Comparison of ENCODE assay signal across 26 cellular contexts in the genomic region with DNA sequence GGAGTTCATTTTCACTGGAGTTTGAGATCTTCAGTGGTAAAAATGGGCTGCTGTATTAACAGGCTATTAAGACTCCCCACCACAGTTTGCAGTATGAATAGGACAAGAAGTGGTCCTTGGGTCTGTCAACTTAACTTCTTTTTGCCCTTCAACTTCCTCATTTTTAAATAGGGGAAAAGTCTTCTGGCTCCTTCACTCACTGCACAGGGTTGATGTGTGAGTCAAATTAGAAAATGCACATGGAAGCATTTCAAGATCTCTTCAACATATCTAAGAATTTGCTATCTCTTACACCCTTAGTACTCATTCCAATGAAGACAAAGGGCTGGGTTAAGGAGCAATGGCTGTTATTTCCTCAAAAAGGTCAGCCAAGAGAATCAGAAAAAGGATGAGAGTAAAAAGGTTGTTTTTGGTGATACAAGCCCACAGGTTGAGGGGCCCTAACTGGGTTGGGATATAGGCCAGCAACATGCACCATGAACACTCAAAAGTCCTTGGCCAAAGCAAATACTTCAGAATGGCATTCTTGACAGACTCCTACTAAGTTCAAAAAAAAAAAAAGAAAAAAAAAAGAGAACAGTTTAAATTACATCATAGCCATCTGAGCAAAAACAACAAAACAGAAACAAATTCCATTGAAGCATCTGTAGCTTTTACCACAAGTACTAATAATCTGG. TPM values are rescaled to one million over a fixed set of nuclear protein-coding genes. Genes with fewer than 3 reads are reported as not detected.
DNase-seq lines count a peak whose midpoint lies in the region; ATAC-seq and TF ChIP-seq lines count a peak whose summit lies in the region.
"Had no signal": no experiment of that assay in that cellular context is flagged by ENCODE, and none has a peak within 500 bp of the region (broad histone marks: within the 10 kb centered on the region; RNA-seq: fewer than 3 reads in every experiment).

No MANE protein-coding gene starts in this region.

- peaks cover 3% of the 10 kb centered on the region for H3K9me3 Mint-ChIP-seq in activated CD8-positive, alpha-beta memory T cell treated with anti-CD3 and anti-CD28 coated beads, Interleukin-2, amount 10 ng/mL, durations not matched to agents 7 days and 5 days (ENCODE audit: low read depth)
- H3K9me3 Mint-ChIP-seq in GM23338: no peaks in the 10 kb centered on the region

- no peak overlapping the region for H3K4me3 Mint-ChIP-seq in activated CD8-positive, alpha-beta memory T cell treated with anti-CD3 and anti-CD28 coated beads, Interleukin-2, amount 10 ng/mL, durations not matched to agents 7 days and 5 days
- H3K4me3 Mint-ChIP-seq in GM23338: no peak overlapping the region
- H3K4me3 Mint-ChIP-seq: activated CD8-positive, alpha-beta T cell treated with anti-CD3 and anti-CD28 coated beads for 36 hours; endodermal cell; naive thymus-derived CD4-positive, alpha-beta T cell had no signal

- no peaks in the 10 kb centered on the region for H3F3A ChIP-seq in GM23338 (replicated peaks; ENCODE audit: low read depth)

- no peaks in the 10 kb centered on the region for H3K9me2 ChIP-seq in GM23338 (ENCODE audit: insufficient read depth)

- DNase-seq in NCI-H226 (peak; percentile 20), fibroblast of lung (ENCODE audit: low read depth in 2 of 2) (peak in 1 of 2 donors; percentile 51), sciatic nerve (ENCODE audit: low spot score) (no peak), NCI-H526 treated with DMSO at 0.1 percent for 48 hours (lab: John Stamatoyannopoulos, UW) (no peak), GM23338 (ENCODE audit: low spot score) (no peak)
- DNase-seq in activated CD8-positive, alpha-beta memory T cell treated with anti-CD3 and anti-CD28 coated beads, Interleukin-2, amount 10 ng/mL, durations not matched to agents 7 days and 5 days: no peak
- DNase-seq: activated CD8-positive, alpha-beta T cell treated with anti-CD3 and anti-CD28 coated beads for 36 hours; activated effector memory CD4-positive, alpha-beta T cell treated with anti-CD3 and anti-CD28 coated beads, Interleukin-2, amount 50 U/mL, for 16 hours; activated T-cell treated with anti-CD3 and anti-CD28 coated beads for 4 hours; Caco-2; cortex of kidney; endodermal cell; heart left ventricle; left colon; naive thymus-derived CD4-positive, alpha-beta T cell; NCI-H1048; NCI-H187; NCI-H748 treated with DMSO at 0.1 percent for 48 hours; occipital lobe; stimulated activated CD4-positive, alpha-beta T cell treated with anti-CD3 and anti-CD28 coated beads, Interleukin-1b, Interleukin-23, amount 100 ng/mL, for 48 hours; uterus had no signal

- H3K4me2 ChIP-seq in fibroblast of lung (ENCODE audit: extremely low read depth, insufficient read depth, low read length) (peak overlapping the region; percentile 25), GM23338 (no peak overlapping the region)
- H3K4me2 ChIP-seq: BLaER1 had no signal

- no peak overlapping the region for H3K27ac ChIP-seq in fibroblast of lung (ENCODE audit: insufficient read depth, low read length)
- H3K27ac ChIP-seq in GM23338 (ENCODE audit: low read depth): no peak overlapping the region
- H3K27ac ChIP-seq: BLaER1, breast epithelium, skin epidermis, uterus had no signal

- no peaks in the 10 kb centered on the region for H3K4me1 Mint-ChIP-seq in activated CD8-positive, alpha-beta memory T cell treated with anti-CD3 and anti-CD28 coated beads, Interleukin-2, amount 10 ng/mL, durations not matched to agents 7 days and 5 days
- peaks cover 3% of the 10 kb centered on the region; the same call in 2 of the 3 replicates for H3K4me1 Mint-ChIP-seq in GM23338
- H3K4me1 Mint-ChIP-seq: endodermal cell; naive thymus-derived CD4-positive, alpha-beta T cell had no signal

- no peaks in the 10 kb centered on the region for H3K9me3 ChIP-seq in fibroblast of lung (ENCODE audit: control insufficient read depth, insufficient read depth, low read depth, low read length)
- H3K9me3 ChIP-seq: breast epithelium, Caco-2, uterus had no signal

- peaks cover 11% of the 10 kb centered on the region for H4K20me1 ChIP-seq in fibroblast of lung (ENCODE audit: control insufficient read depth, extremely low read depth, insufficient read depth, low read length)
- no peaks in the 10 kb centered on the region for H4K20me1 ChIP-seq in GM23338 (replicated peaks; ENCODE audit: insufficient read depth)
- H4K20me1 ChIP-seq: BLaER1 had no signal

- H3K36me3 ChIP-seq in fibroblast of lung (ENCODE audit: control insufficient read depth, insufficient read depth, low read length) (peaks cover 3% of the 10 kb centered on the region), GM23338 (ENCODE audit: insufficient read depth) (no peaks in the 10 kb centered on the region)
- H3K36me3 ChIP-seq: BLaER1, breast epithelium, heart left ventricle, uterus had no signal

- peak overlapping the region in 1 of 4 experiments; percentile 17 for H3K4me3 ChIP-seq in fibroblast of lung (replicated peaks in 1 of 4; ENCODE audit: control extremely low read depth in 1 of 4, insufficient read depth in 1 of 4, low read depth in 3 of 4, low read length in 4 of 4)
- H3K4me3 ChIP-seq in GM23338: no peak overlapping the region
- H3K4me3 ChIP-seq: BLaER1, breast epithelium, heart left ventricle, skin epidermis, uterus had no signal

- no peak overlapping the region for H3K27ac Mint-ChIP-seq in activated CD8-positive, alpha-beta memory T cell treated with anti-CD3 and anti-CD28 coated beads, Interleukin-2, amount 10 ng/mL, durations not matched to agents 7 days and 5 days
- H3K27ac Mint-ChIP-seq in GM23338: no peak overlapping the region
- H3K27ac Mint-ChIP-seq: activated CD8-positive, alpha-beta T cell treated with anti-CD3 and anti-CD28 coated beads for 36 hours; endodermal cell; naive thymus-derived CD4-positive, alpha-beta T cell had no signal

- ATAC-seq in GM18868 (IDR thresholded peaks at IDR 0.05; ENCODE audit: unreplicated experiment) (peak; percentile 38), sciatic nerve (peak; percentile 48), HG03280 (IDR thresholded peaks at IDR 0.05; ENCODE audit: unreplicated experiment) (no peak), GM23338 (no peak)
- ATAC-seq in activated CD8-positive, alpha-beta memory T cell treated with anti-CD3 and anti-CD28 coated beads, Interleukin-2, amount 10 ng/mL, durations not matched to agents 7 days and 5 days: no peak
- ATAC-seq: activated CD8-positive, alpha-beta T cell treated with anti-CD3 and anti-CD28 coated beads for 36 hours; heart left ventricle; left colon; naive thymus-derived CD4-positive, alpha-beta T cell had no signal

- no peaks in the 10 kb centered on the region for H3K36me3 Mint-ChIP-seq in activated CD8-positive, alpha-beta memory T cell treated with anti-CD3 and anti-CD28 coated beads, Interleukin-2, amount 10 ng/mL, durations not matched to agents 7 days and 5 days
- peaks cover 9% of the 10 kb centered on the region; the same call in 2 of the 3 replicates for H3K36me3 Mint-ChIP-seq in GM23338 (ENCODE audit: low read depth)
- H3K36me3 Mint-ChIP-seq: naive thymus-derived CD4-positive, alpha-beta T cell had no signal

- H3K27me3 ChIP-seq in fibroblast of lung (ENCODE audit: control insufficient read depth, insufficient read depth, low read length) (no peaks in the 10 kb centered on the region), GM23338 (ENCODE audit: insufficient read depth) (no peaks in the 10 kb centered on the region)
- H3K27me3 ChIP-seq: BLaER1, breast epithelium, heart left ventricle, uterus had no signal

- peaks cover 96% of the 10 kb centered on the region for H3K79me2 ChIP-seq in fibroblast of lung (ENCODE audit: control insufficient read depth, insufficient read depth, low read length)
- peaks cover 67% of the 10 kb centered on the region for H3K79me2 ChIP-seq in GM23338 (replicated peaks; ENCODE audit: insufficient read depth)

- no peak for TF ChIP-seq CTCF in fibroblast of lung (conservative IDR thresholded peaks at IDR 0.05 in 1 of 2, IDR thresholded peaks at IDR 0.05 in 1 of 2; ENCODE audit: low read depth in 1 of 2, low read length in 2 of 2)
- TF ChIP-seq CTCF in GM23338 (conservative IDR thresholded peaks at IDR 0.05; ENCODE audit: low read depth in 2 of 2): no peak

- no peak overlapping the region for H3K9ac ChIP-seq in fibroblast of lung (ENCODE audit: insufficient read depth, low read length)
- H3K9ac ChIP-seq: BLaER1 had no signal

- intact Hi-C loops in sciatic nerve (cut with DNase I): no loop called here

- H3K27me3 Mint-ChIP-seq in activated CD8-positive, alpha-beta memory T cell treated with anti-CD3 and anti-CD28 coated beads, Interleukin-2, amount 10 ng/mL, durations not matched to agents 7 days and 5 days: peaks cover 17% of the 10 kb centered on the region
- no peaks in the 10 kb centered on the region for H3K27me3 Mint-ChIP-seq in GM23338 (ENCODE audit: insufficient read depth, low read depth, poor library complexity)

- H3K4me1 ChIP-seq in fibroblast of lung (ENCODE audit: control insufficient read depth, extremely low read depth, insufficient read depth, low read length): peaks cover 6% of the 10 kb centered on the region
- H3K4me1 ChIP-seq in GM23338 (ENCODE audit: insufficient read depth): no peaks in the 10 kb centered on the region
- H3K4me1 ChIP-seq: BLaER1, breast epithelium, Caco-2, uterus had no signal

- CTCF ChIA-PET in activated CD8-positive, alpha-beta memory T cell treated with anti-CD3 and anti-CD28 coated beads, Interleukin-2, amount 10 ng/mL, durations not matched to agents 7 days and 5 days (lab: Charles Lee): interaction anchor here (1.6 kb wide), 1 partner anchor 13 kb away, joined by 4 read pairs; a partner anchor contains a TSS

- no peak overlapping the region for H2AFZ ChIP-seq in fibroblast of lung (ENCODE audit: low read length)
- no peak overlapping the region for H2AFZ ChIP-seq in GM23338

RNA-seq across cellular contexts. Expression of a gene that starts 13.4 kb away (rescaled TPM):
- total RNA-seq in fibroblast of lung (383 and 832 TPM in 2 replicates), sciatic nerve (55.8 TPM)
- polyA plus RNA-seq in fibroblast of lung (197 and 253 TPM in 2 replicates), GM23338 (2016; fragmentation: Nextera tagmentation; extraction: Ambion mirVana) (12.1 and 15.0 TPM in 2 replicates)
- 137 and 178 TPM in 2 replicates for polyA plus RNA-seq in fibroblast of lung (2012)
- 227 and 333 TPM in 2 replicates for polyA minus RNA-seq in fibroblast of lung (ENCODE audit: low replicate concordance)
- total RNA-seq in activated CD8-positive, alpha-beta memory T cell treated with anti-CD3 and anti-CD28 coated beads, Interleukin-2, amount 10 ng/mL, durations not matched to agents 7 days and 5 days: under 1 TPM in 1 of 2 experiments, not detected in 1; 0.18 TPM
- total RNA-seq in GM23338 (2014; rRNA removed; shearing (Covaris generic)): 20.2 and 22.6 TPM in 2 replicates

Comparison
In these comparisons a context has a peak if more than half of its experiments do, and no peak if none do; other contexts are left out.
1. ATAC-seq: peak in GM18868 (single experiment) and sciatic nerve (single experiment); none in activated CD8-positive, alpha-beta memory T cell treated with anti-CD3 and anti-CD28 coated beads, Interleukin-2, amount 10 ng/mL, durations not matched to agents 7 days and 5 days (single experiment), HG03280 (single experiment) and GM23338 (single experiment).
2. RNA of a gene that starts 13.4 kb away (total RNA-seq): 383 to 832 TPM in fibroblast of lung, 55.8 TPM in sciatic nerve (single experiment) and 20.2 to 22.6 TPM in GM23338; 0.18 TPM in activated CD8-positive, alpha-beta memory T cell treated with anti-CD3 and anti-CD28 coated beads, Interleukin-2, amount 10 ng/mL, durations not matched to agents 7 days and 5 days; every median in the first group is over 10 times any median in the second.